Comparison of ENCODE assay signal across 8 cellular contexts in genomic region chr2:205680067-205680466, GRCh38. TPM values are rescaled to one million over a fixed set of nuclear protein-coding genes. Genes with fewer than 3 reads are reported as not detected.
DNase-seq lines count a peak whose midpoint lies in the region; ATAC-seq and TF ChIP-seq lines count a peak whose summit lies in the region.

No MANE protein-coding gene starts in this region.

- DNase-seq in 8988T (peak; percentile 49), NCI-H1048 (lab: John Stamatoyannopoulos, UW) (peak; percentile 58), SJSA1 (ENCODE audit: low read depth in 1 of 2, low spot score in 2 of 2) (peak; percentile 78 to 84), astrocyte of the hippocampus (ENCODE audit: low read depth, low spot score) (peak; percentile 92), iPS-NIHi11 (ENCODE audit: low spot score) (peak; percentile 76)
- DNase-seq in stimulated activated CD4-positive, alpha-beta T cell treated with anti-CD3 and anti-CD28 coated beads, Interleukin-2, amount 100 ng/mL, for 48 hours: peak; percentile 51 to 53

- H3K4me1 ChIP-seq in SJSA1 (replicated peaks): peaks cover 32% of the 10 kb centered on the region

- no peak overlapping the region for H3K4me3 ChIP-seq in SJSA1

- no peaks in the 10 kb centered on the region for H3K9me3 ChIP-seq in SJSA1 (replicated peaks)

- no peaks in the 10 kb centered on the region for H3K36me3 ChIP-seq in SJSA1

- peak; percentile 55 for TF ChIP-seq CTCF in GM12874 (IDR thresholded peaks at IDR 0.05; ENCODE audit: insufficient read depth, low read depth, low read length)

- no peak overlapping the region for H3K27ac ChIP-seq in SJSA1

- no peaks in the 10 kb centered on the region for H3K27me3 ChIP-seq in SJSA1 (replicated peaks)

- peak; percentile 45 for ATAC-seq in HG02678 (IDR thresholded peaks at IDR 0.05; ENCODE audit: unreplicated experiment)

RNA-seq across cellular contexts. Expression of gene NRP2, which starts 2.2 kb away (rescaled TPM):
- total RNA-seq in SJSA1 (2014; rRNA removed; shearing (Covaris generic)): 8.2 and 13.2 TPM in 2 replicates
